In genomic region chr9:124033348-124033747, GRCh38 we compare ENCODE assay signal across 24 cellular contexts. TPM values are rescaled to one million over a fixed set of nuclear protein-coding genes. Genes with fewer than 3 reads are reported as not detected.
"Had no signal": no experiment of that assay in that cellular context is flagged by ENCODE, and none has a peak within 500 bp of the region (broad histone marks: within the 10 kb centered on the region; RNA-seq: fewer than 3 reads in every experiment).

No MANE protein-coding gene starts in this region.

- H3K4me1 ChIP-seq: SJSA1 had no signal

- H3K4me2 ChIP-seq: KMS-11 had no signal

- H3K27ac ChIP-seq: KMS-11, SJSA1, SK-N-MC had no signal

- H3K9me3 ChIP-seq: SJSA1 had no signal

- H3K4me3 ChIP-seq: SJSA1, SK-N-MC had no signal

- H3K36me3 ChIP-seq: SJSA1 had no signal

- DNase-seq: IMR-90, Kasumi-1, MM.1S, NCI-H1092 treated with DMSO at 0.1 percent for 48 hours, NCI-H1436, NCI-H187, NCI-H2029, NCI-H2081 treated with DMSO at 0.1 percent for 48 hours, NCI-H2171, NCI-H226, NCI-H446, NCI-H510A, NCI-H524 treated with DMSO at 0.1 percent for 48 hours, NCI-H69, NCI-H774, Right ventricle myocardium superior, RPMI8226, SIG-M5 had no signal

- FAIRE-seq: HepG2, RCC 7860 had no signal

RNA-seq across cellular contexts. Expression of gene LHX2, which starts 21.8 kb away (rescaled TPM):
- total RNA-seq: HepG2, HT1080, IMR-90, Right ventricle myocardium superior had no signal
- polyA plus RNA-seq: HepG2, IMR-90 had no signal
